ENCODE assay signal across 25 cellular contexts in genomic region chr1:174008261-174008660, GRCh38. TPM values are rescaled to one million over a fixed set of nuclear protein-coding genes. Genes with fewer than 3 reads are reported as not detected.
DNase-seq lines count a peak whose midpoint lies in the region; ATAC-seq, FAIRE-seq and TF ChIP-seq lines count a peak whose summit lies in the region.
"Had no signal": no experiment of that assay in that cellular context is flagged by ENCODE, and none has a peak within 500 bp of the region (broad histone marks: within the 10 kb centered on the region; RNA-seq: fewer than 3 reads in every experiment).

No MANE protein-coding gene starts in this region.

- ATAC-seq in natural killer cell (no peak), GM21529 (IDR thresholded peaks at IDR 0.05; ENCODE audit: unreplicated experiment) (no peak)
- ATAC-seq: GM12878; HepG2; stimulated activated naive CD8-positive, alpha-beta T cell treated with anti-CD3 and anti-CD28 coated beads, Interleukin-15, Interleukin-2, amounts not matched to agents 100 U/mL and 50 U/mL, for 24 hours had no signal

- H3K27me3 ChIP-seq in adrenal gland = no peaks in the 10 kb centered on the region
- H3K27me3 ChIP-seq: left lung, MG63, tibial nerve had no signal

- H3K27ac ChIP-seq in adrenal gland = peak overlapping the region in 1 of 5 donors; percentile 28
- H3K27ac ChIP-seq: C4-2B, tibial nerve had no signal

- H3K4me1 Mint-ChIP-seq in CD14-positive monocyte (peaks cover 73% of the 10 kb centered on the region), natural killer cell (peaks cover 56 to 71% of the 10 kb centered on the region in 2 donors)

- FAIRE-seq in HTR-8/SVneo (lab: Jason Lieb, UNC) = no peak
- FAIRE-seq: GM12878, HepG2, TTC549 had no signal

- H3K4me3 ChIP-seq in adrenal gland = no peak overlapping the region
- H3K4me3 ChIP-seq: GM12878, left lung, MG63, tibial nerve had no signal

- WGBS in adrenal gland, 4 donors = 75 to 84% (median 77%) methylated on average over 2 of the region's 2 CpGs

- no peaks in the 10 kb centered on the region for H3K27me3 Mint-ChIP-seq in CD14-positive monocyte (ENCODE audit: low read depth in 3 of 3)
- H3K27me3 Mint-ChIP-seq in natural killer cell (ENCODE audit: low read depth in 2 of 2) = no peaks in the 10 kb centered on the region
- H3K27me3 Mint-ChIP-seq: activated CD4-positive, alpha-beta T cell treated with anti-CD3 and anti-CD28 coated beads, Interleukin-2, amount 10 ng/mL, durations not matched to agents 24 days and 14 days; progenitor cell of endocrine pancreas had no signal

- H3K4me1 ChIP-seq in adrenal gland (replicated peaks in 1 of 2) = peaks cover 14 to 59% of the 10 kb centered on the region in 2 donors

- no peaks in the 10 kb centered on the region for H3K9me3 Mint-ChIP-seq in CD14-positive monocyte
- no peaks in the 10 kb centered on the region for H3K9me3 Mint-ChIP-seq in natural killer cell
- H3K9me3 Mint-ChIP-seq: nephron had no signal

- H3K4me3 Mint-ChIP-seq in CD14-positive monocyte = peak overlapping the region in 1 of 2 donors; percentile 74
- peak overlapping the region; percentile 54 for H3K4me3 Mint-ChIP-seq in natural killer cell
- H3K4me3 Mint-ChIP-seq: activated CD4-positive, alpha-beta T cell treated with anti-CD3 and anti-CD28 coated beads, Interleukin-2, amount 10 ng/mL, durations not matched to agents 24 days and 14 days; mesothelial cell of epicardium; nephron had no signal

- TF ChIP-seq POLR2A in adrenal gland (IDR thresholded peaks at IDR 0.05) = no peak

- H3K36me3 ChIP-seq in adrenal gland (replicated peaks in 1 of 2) = no peaks in the 10 kb centered on the region
- H3K36me3 ChIP-seq: left lung, tibial nerve had no signal

- TF ChIP-seq CTCF in CD14-positive monocyte (IDR thresholded peaks at IDR 0.05) = no peak
- TF ChIP-seq CTCF in natural killer cell (IDR thresholded peaks at IDR 0.05) = no peak
- TF ChIP-seq CTCF in adrenal gland (IDR thresholded peaks at IDR 0.05) = no peak

- H3K27ac Mint-ChIP-seq in CD14-positive monocyte (peak overlapping the region; percentile 74 to 90 (median 85)), natural killer cell (peak overlapping the region in 1 of 2 donors; percentile 32)
- H3K27ac Mint-ChIP-seq: activated CD4-positive, alpha-beta T cell treated with anti-CD3 and anti-CD28 coated beads, Interleukin-2, amount 10 ng/mL, durations not matched to agents 24 days and 14 days; nephron; progenitor cell of endocrine pancreas had no signal

- DNase-seq in CD14-positive monocyte (ENCODE audit: low spot score) = no peak
- DNase-seq in Kasumi-1 (lab: John Stamatoyannopoulos, UW) = peak; percentile 28 to 38
- DNase-seq in SKM-1 (lab: John Stamatoyannopoulos, UW; ENCODE audit: unreplicated experiment) = peak; percentile 70
- DNase-seq in natural killer cell = no peak
- no peak for DNase-seq in NCI-H1092 treated with DMSO at 0.1 percent for 48 hours (lab: John Stamatoyannopoulos, UW)
- DNase-seq in HTR-8/SVneo (ENCODE audit: insufficient read length, low spot score) = no peak
- DNase-seq in adrenal gland = no peak
- DNase-seq: activated CD4-positive, alpha-beta T cell treated with anti-CD3 and anti-CD28 coated beads, Interleukin-2, amount 10 ng/mL, durations not matched to agents 24 days and 14 days; HCEC 1CT; head of caudate nucleus; left lung; MG63; NCI-H187; NCI-H2227 treated with DMSO at 0.1 percent for 48 hours; stimulated activated CD4-positive, alpha-beta T cell treated with anti-CD3 and anti-CD28 coated beads, Interleukin-2, amount 100 ng/mL, for 24 hours; stimulated activated naive CD8-positive, alpha-beta T cell treated with anti-CD3 and anti-CD28 coated beads, Interleukin-15, Interleukin-2, amounts not matched to agents 100 U/mL and 50 U/mL, for 24 hours had no signal

- H3K36me3 Mint-ChIP-seq in CD14-positive monocyte (peaks cover 12 to 16% of the 10 kb centered on the region in 2 donors), natural killer cell (no peaks in the 10 kb centered on the region)

- H3K9me3 ChIP-seq in adrenal gland (replicated peaks in 1 of 3) = no peaks in the 10 kb centered on the region
- H3K9me3 ChIP-seq: left lung, MG63, tibial nerve had no signal

- intact Hi-C loops in CD14-positive monocyte (cut with micrococcal nuclease) = no loop called here
- intact Hi-C loops in natural killer cell (cut with micrococcal nuclease) = no loop called here
- intact Hi-C loops in adrenal gland (cut with DNase I) = no loop called here

RNA-seq across cellular contexts. Expression of gene RC3H1, which starts 13.9 kb away (rescaled TPM):
- polyA plus RNA-seq in CD14-positive monocyte (1 to 10 TPM; 3.8 to 7.8 TPM), adrenal gland (10 to 100 TPM in 1 of 3 donors, 1 to 10 TPM in 2; 3.6 to 12.1 (median 6.7) TPM)
- total RNA-seq in natural killer cell (10 to 100 TPM; 67.8 to 82.1 (median 78.9) TPM), adrenal gland (10 to 100 TPM; 19.3 to 36.2 (median 27.5) TPM)

Comparison
In these comparisons a context has a peak if more than half of its experiments do, and no peak if none do; other contexts are left out.
1. DNase-seq: peak in Kasumi-1 (2 of 2) and SKM-1 (single experiment); none in CD14-positive monocyte (single experiment), natural killer cell (single experiment), NCI-H1092 treated with DMSO at 0.1 percent for 48 hours (single experiment), HTR-8/SVneo (single experiment) and adrenal gland (0 of 7).